ENCODE assay signal across 8 cellular contexts in genomic region chr4:91630764-91631163, GRCh38.
"Had no signal": no experiment of that assay in that cellular context is flagged by ENCODE, and none has a peak within 500 bp of the region (broad histone marks: within the 10 kb centered on the region; RNA-seq: fewer than 3 reads in every experiment).

No MANE protein-coding gene starts in this region.

- ATAC-seq: GM12878 had no signal

- FAIRE-seq: G401.6, GM12878, GM12891, GM12892, GM18507, GM19239 had no signal

- DNase-seq: GDM1, GF-D8 had no signal

- H3K4me3 ChIP-seq: GM12878 had no signal
